ENCODE assay signal across 27 cellular contexts in the genomic region with DNA sequence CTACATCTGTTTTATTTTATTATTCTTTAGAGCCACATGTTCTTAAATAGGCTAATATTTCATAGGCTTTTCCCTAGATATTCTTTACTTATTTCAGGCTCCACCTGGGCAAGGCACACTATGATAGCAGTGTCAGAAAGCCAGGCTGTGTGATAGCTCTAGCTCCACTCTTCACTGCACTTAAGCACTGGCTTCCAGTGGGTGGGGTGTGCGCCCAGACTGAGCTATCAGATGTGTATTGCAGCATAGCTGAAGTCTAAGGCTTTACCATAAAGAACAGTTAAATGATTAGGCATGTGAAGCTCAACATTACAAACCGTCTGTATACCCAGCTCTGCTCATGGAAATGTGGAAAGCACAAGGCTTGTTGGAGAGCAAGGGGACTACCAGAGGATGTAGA.
"Had no signal": no experiment of that assay in that cellular context is flagged by ENCODE, and none has a peak within 500 bp of the region (broad histone marks: within the 10 kb centered on the region; RNA-seq: fewer than 3 reads in every experiment).

No MANE protein-coding gene starts in this region.

- H3K4me1 Mint-ChIP-seq: immature natural killer cell; naive thymus-derived CD4-positive, alpha-beta T cell; stimulated activated naive B cell treated with anti-CD40 and anti-IgM and Interleukin-4, amounts not matched to agents 10 μg/mL and 1 μg/mL and 100 μg/mL, for 72 hours had no signal

- H3K4me2 ChIP-seq: smooth muscle cell had no signal

- H3K4me3 Mint-ChIP-seq: immature natural killer cell; naive thymus-derived CD4-positive, alpha-beta T cell; natural killer cell treated with Interleukin-12 subunit alpha and Interleukin-12 subunit beta and Interleukin-15 and Interleukin-18, amount 100 ng/mL, for 72 hours; stimulated activated naive B cell treated with anti-CD40 and anti-IgM and Interleukin-4, amounts not matched to agents 10 μg/mL and 1 μg/mL and 100 μg/mL, for 72 hours had no signal

- DNase-seq: hypothalamus; immature natural killer cell; kidney; left colon; midbrain; mucosa of descending colon; naive thymus-derived CD4-positive, alpha-beta T cell; ovary; right lobe of liver; stimulated activated CD4-positive, alpha-beta T cell treated with anti-CD3 and anti-CD28 coated beads, Interleukin-1b, Interleukin-23, amount 100 ng/mL, for 48 hours; stimulated activated CD4-positive, alpha-beta T cell treated with anti-CD3 and anti-CD28 coated beads, Interleukin-2, amount 100 ng/mL, for 48 hours; stimulated activated CD4-positive, alpha-beta T cell treated with anti-CD3 and anti-CD28 coated beads, Interleukin-4, amount 100 ng/mL, for 4 hours; stimulated activated CD8-positive, alpha-beta memory T cell treated with anti-CD3 and anti-CD28 coated beads, Interleukin-4, amount 100 ng/mL, for 48 hours; stimulated activated naive B cell treated with anti-CD40 and anti-IgM and Interleukin-4, amounts not matched to agents 10 μg/mL and 1 μg/mL and 100 μg/mL, for 72 hours; stimulated activated naive CD8-positive, alpha-beta T cell treated with anti-CD3 and anti-CD28 coated beads, Interleukin-15, Interleukin-2, amounts not matched to agents 100 U/mL and 50 U/mL, for 24 hours; stomach; testis; thyroid gland; transverse colon; upper lobe of left lung had no signal

- H3K36me3 Mint-ChIP-seq: immature natural killer cell; naive thymus-derived CD4-positive, alpha-beta T cell; natural killer cell treated with Interleukin-12 subunit alpha and Interleukin-12 subunit beta and Interleukin-15 and Interleukin-18, amount 100 ng/mL, for 72 hours; stimulated activated naive B cell treated with anti-CD40 and anti-IgM and Interleukin-4, amounts not matched to agents 10 μg/mL and 1 μg/mL and 100 μg/mL, for 72 hours had no signal

- H3K36me3 ChIP-seq: left lung, ovary, right atrium auricular region, right lobe of liver, stomach, thyroid gland, transverse colon, upper lobe of left lung, vagina had no signal

- H3K27me3 ChIP-seq: left lung, ovary, right atrium auricular region, right lobe of liver, stomach, testis, thyroid gland, transverse colon, upper lobe of left lung, vagina had no signal

- H3K27ac Mint-ChIP-seq: immature natural killer cell; natural killer cell treated with Interleukin-12 subunit alpha and Interleukin-12 subunit beta and Interleukin-15 and Interleukin-18, amount 100 ng/mL, for 72 hours; progenitor cell of endocrine pancreas; stimulated activated naive B cell treated with anti-CD40 and anti-IgM and Interleukin-4, amounts not matched to agents 10 μg/mL and 1 μg/mL and 100 μg/mL, for 72 hours had no signal

- ATAC-seq: left colon; left lung; mucosa of descending colon; naive thymus-derived CD4-positive, alpha-beta T cell; right lobe of liver; stimulated activated naive B cell treated with anti-CD40 and anti-IgM and Interleukin-4, amounts not matched to agents 10 μg/mL and 1 μg/mL and 100 μg/mL, for 72 hours; stimulated activated naive CD8-positive, alpha-beta T cell treated with anti-CD3 and anti-CD28 coated beads, Interleukin-15, Interleukin-2, amounts not matched to agents 100 U/mL and 50 U/mL, for 24 hours had no signal

- H3K4me1 ChIP-seq: left lung, right atrium auricular region, right lobe of liver, stomach, testis, transverse colon, upper lobe of left lung, vagina had no signal

- H3K27me3 Mint-ChIP-seq: progenitor cell of endocrine pancreas; stimulated activated naive B cell treated with anti-CD40 and anti-IgM and Interleukin-4, amounts not matched to agents 10 μg/mL and 1 μg/mL and 100 μg/mL, for 72 hours had no signal

- H3K9me3 Mint-ChIP-seq: immature natural killer cell; natural killer cell treated with Interleukin-12 subunit alpha and Interleukin-12 subunit beta and Interleukin-15 and Interleukin-18, amount 100 ng/mL, for 72 hours; stimulated activated naive B cell treated with anti-CD40 and anti-IgM and Interleukin-4, amounts not matched to agents 10 μg/mL and 1 μg/mL and 100 μg/mL, for 72 hours had no signal

- H3K4me3 ChIP-seq: left lung, lung, mucosa of descending colon, ovary, right atrium auricular region, right lobe of liver, smooth muscle cell, stomach, testis, thyroid gland, transverse colon, upper lobe of left lung, vagina had no signal

- H3K9me3 ChIP-seq: left lung, mucosa of descending colon, ovary, right atrium auricular region, right lobe of liver, stomach, testis, thyroid gland, transverse colon, upper lobe of left lung, vagina had no signal

- H3K27ac ChIP-seq: left lung, ovary, right atrium auricular region, right lobe of liver, stomach, testis, thyroid gland, transverse colon, upper lobe of left lung, vagina had no signal
